8 cellular contexts compared by ENCODE assay signal in genomic region chr3:126472277-126473006, GRCh38. TPM values are rescaled to one million over a fixed set of nuclear protein-coding genes. Genes with fewer than 3 reads are reported as not detected.
A peak's percentile ranks its signal among the peaks of the same experiment; 100 is the strongest.
DNase-seq lines count a peak whose midpoint lies in the region; FAIRE-seq and TF ChIP-seq lines count a peak whose summit lies in the region.

No MANE protein-coding gene starts in this region.

- H4K20me1 ChIP-seq in endothelial cell of umbilical vein (replicated peaks; ENCODE audit: control insufficient read depth, extremely low read depth, insufficient read depth, low read length), result no peaks in the 10 kb centered on the region

- peaks cover 33% of the 10 kb centered on the region for H3K36me3 ChIP-seq in SJCRH30
- H3K36me3 ChIP-seq in endothelial cell of umbilical vein (ENCODE audit: control insufficient read depth in 2 of 2, extremely low read depth in 1 of 2, insufficient read depth in 2 of 2, low read length in 2 of 2), result peaks cover 12 to 27% of the 10 kb centered on the region in 2 experiments
- peaks cover 32 to 47% (median 40%) of the 10 kb centered on the region in 3 donors for H3K36me3 ChIP-seq in tibial artery

- peaks cover 20% of the 10 kb centered on the region for H3K4me1 ChIP-seq in SJCRH30
- H3K4me1 ChIP-seq in endothelial cell of umbilical vein (ENCODE audit: control insufficient read depth, extremely low read depth, insufficient read depth, low read length), result peaks cover 33% of the 10 kb centered on the region
- H3K4me1 ChIP-seq in tibial artery, result peaks cover 0 to 51% (median 40%) of the 10 kb centered on the region in 4 donors

- no peak overlapping the region for H3K27ac ChIP-seq in SJCRH30
- H3K27ac ChIP-seq in endothelial cell of umbilical vein (ENCODE audit: insufficient read depth, low read depth, low read length), result peak overlapping the region; percentile 43
- peak overlapping the region in 1 of 2 donors; percentile 2 for H3K27ac ChIP-seq in tibial artery

- POLR2A ChIA-PET in endothelial cell of umbilical vein (lab: Charles Lee), result no interaction called here

- H3K9me1 ChIP-seq in endothelial cell of umbilical vein (replicated peaks; ENCODE audit: control insufficient read depth, extremely low read depth, insufficient read depth, low read length), result no peaks in the 10 kb centered on the region

- no peak overlapping the region for H2AFZ ChIP-seq in endothelial cell of umbilical vein (ENCODE audit: low read depth, low read length)

- CTCF ChIA-PET in endothelial cell of umbilical vein (lab: Charles Lee), result interaction anchor here (1.3 to 2.4 kb wide), 7 partner anchors 10 to 339 kb away, joined by 3 to 7 read pairs (median 5); no protein-coding TSS in a partner anchor

- TF ChIP-seq CTCF in endothelial cell of umbilical vein (IDR thresholded peaks at IDR 0.05; ENCODE audit: extremely low read depth in 1 of 2, insufficient read depth in 1 of 2, low read depth in 1 of 2, low read length in 2 of 2) (no peak), tibial artery (IDR thresholded peaks at IDR 0.05) (no peak)

- peak overlapping the region; percentile 59 for H3K4me2 ChIP-seq in endothelial cell of umbilical vein (ENCODE audit: insufficient read depth, low read length)

- in situ Hi-C loops in Caki2 (cut with HindIII; ENCODE audit: low pct_unique_long_range_greater_than_20kb, low sequenced_read_pairs), result no loop called here
- in situ Hi-C loops in KBM-7 (cut with MboI; ENCODE audit: low pct_unique_long_range_greater_than_20kb, low sequenced_read_pairs), result no loop called here

- H3K9me3 ChIP-seq in SJCRH30 (replicated peaks) (no peaks in the 10 kb centered on the region), endothelial cell of umbilical vein (replicated peaks; ENCODE audit: control insufficient read depth, insufficient read depth, low read length) (no peaks in the 10 kb centered on the region), tibial artery (no peaks in the 10 kb centered on the region)

- no peak overlapping the region for H3K9ac ChIP-seq in endothelial cell of umbilical vein (replicated peaks; ENCODE audit: extremely low read depth, insufficient read depth, low read length)

- TF ChIP-seq POLR2A in endothelial cell of umbilical vein (IDR thresholded peaks at IDR 0.05; ENCODE audit: low read depth, low read length), result no peak

- peaks cover 52% of the 10 kb centered on the region for H3K79me2 ChIP-seq in endothelial cell of umbilical vein (ENCODE audit: control insufficient read depth, insufficient read depth, low read length)

- intact Hi-C loops in endothelial cell of umbilical vein (cut with micrococcal nuclease) (loop anchor here (1.0 to 10.0 kb wide), 3 partner anchors 115 to 558 kb away; partner anchors contain the start of gene KLF15), tibial artery (cut with DNase I; ENCODE audit: low total_unique reads) (loop anchor here (5.0 to 10.0 kb wide), 3 partner anchors 80 to 268 kb away; partner anchors contain the start of gene CFAP100)

- DNase-seq in Caki2 (ENCODE audit: low read depth), result peak; percentile 85
- peak; percentile 93 for DNase-seq in KBM-7
- DNase-seq in SJCRH30, result peak; percentile 59 to 75
- DNase-seq in endothelial cell of umbilical vein (ENCODE audit: low read depth, low spot score), result peak; percentile 88
- peak; percentile 88 for DNase-seq in mesenteric fat pad (ENCODE audit: low spot score)
- DNase-seq in tibial artery, result peak; percentile 88 to 91
- no peak for DNase-seq in GOT3 (lab: John Stamatoyannopoulos, UW)
- DNase-seq in activated CD4-positive, CD25-positive, alpha-beta regulatory T cell (lab: John Stamatoyannopoulos, UW), result no peak

- no peaks in the 10 kb centered on the region for H3K27me3 ChIP-seq in SJCRH30
- no peaks in the 10 kb centered on the region for H3K27me3 ChIP-seq in endothelial cell of umbilical vein (ENCODE audit: control insufficient read depth in 2 of 2, insufficient read depth in 2 of 2, low read length in 2 of 2)
- H3K27me3 ChIP-seq in tibial artery, result no peaks in the 10 kb centered on the region

- peak; percentile 75 for FAIRE-seq in endothelial cell of umbilical vein (lab: Jason Lieb, UNC)

- no peak overlapping the region for H3K4me3 ChIP-seq in SJCRH30
- H3K4me3 ChIP-seq in endothelial cell of umbilical vein (replicated peaks in 1 of 3; ENCODE audit: insufficient read depth in 1 of 3, low read depth in 1 of 3, low read length in 3 of 3), result peak overlapping the region in 1 of 3 experiments; percentile 12
- peak overlapping the region; percentile 71 to 75 for H3K4me3 ChIP-seq in tibial artery

- no TSS peak for BruUV-seq in endothelial cell of umbilical vein (replicated peaks; lab: Mats Ljungman, UMichigan)

- dilution Hi-C loops in endothelial cell of umbilical vein (cut with MboI; ENCODE audit: extremely low pct_ligation_motif_present, low sequenced_read_pairs), result no loop called here

TF ChIP-seq in endothelial cell of umbilical vein, 7 proteins besides CTCF, POLR2A, EP300 and RAD21:
- TF ChIP-seq JUN (IDR thresholded peaks at IDR 0.05; ENCODE audit: borderline replicate concordance, insufficient read depth, insufficient read length, low read depth) (peak; percentile 60), GATA2 (IDR thresholded peaks at IDR 0.05; ENCODE audit: insufficient read depth, insufficient read length, low read depth, low read length) (peak; percentile 95), FOS (IDR thresholded peaks at IDR 0.05; ENCODE audit: borderline replicate concordance, insufficient read depth, low read length) (peak; percentile 51), POLR2AphosphoS5 (IDR thresholded peaks at IDR 0.05; ENCODE audit: insufficient read depth, low read depth, low read length) (no peak)
- TF ChIP-seq, protein P1, sequence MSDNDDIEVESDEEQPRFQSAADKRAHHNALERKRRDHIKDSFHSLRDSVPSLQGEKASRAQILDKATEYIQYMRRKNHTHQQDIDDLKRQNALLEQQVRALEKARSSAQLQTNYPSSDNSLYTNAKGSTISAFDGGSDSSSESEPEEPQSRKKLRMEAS (IDR thresholded peaks at IDR 0.05; ENCODE audit: insufficient read depth, insufficient read length), result peak; percentile 48

RNA-seq across cellular contexts. Expression of gene ZXDC, which starts 3.2 kb away (rescaled TPM):
- 8.6 and 9.6 TPM in 2 replicates for total RNA-seq in Caki2 (2014; rRNA removed; shearing (Covaris generic); ENCODE audit: low replicate concordance)
- total RNA-seq in SJCRH30 (2014; rRNA removed; shearing (Covaris generic)), result 15.9 and 17.2 TPM in 2 replicates
- 21.3 and 22.6 TPM in 2 replicates for total RNA-seq in endothelial cell of umbilical vein
- 13.3 and 15.2 TPM in 2 replicates for polyA plus RNA-seq in endothelial cell of umbilical vein
- polyA plus RNA-seq in endothelial cell of umbilical vein (2011; cell fraction: cytosol; rRNA removed), result 10.8 and 10.9 TPM in 2 replicates
- polyA plus RNA-seq in endothelial cell of umbilical vein (2011; cell fraction: nucleus; rRNA removed), result 35.9 and 39.4 TPM in 2 replicates
- polyA plus RNA-seq in endothelial cell of umbilical vein (2012), result 9.0 and 11.2 TPM in 2 replicates
- 25.5 and 28.9 TPM in 2 replicates for polyA minus RNA-seq in endothelial cell of umbilical vein
- 17.8 TPM for polyA minus RNA-seq in endothelial cell of umbilical vein (2011; cell fraction: cytosol; rRNA and poly(A)+ RNA removed)
- polyA minus RNA-seq in endothelial cell of umbilical vein (2011; cell fraction: nucleus; rRNA and poly(A)+ RNA removed), result 30.2 and 35.2 TPM in 2 replicates
- total RNA-seq in mesenteric fat pad, result 29.4 TPM

RNA-seq across cellular contexts. Expression of gene UROC1, which starts 45.1 kb away (rescaled TPM):
- total RNA-seq in Caki2 (2014; rRNA removed; shearing (Covaris generic); ENCODE audit: low replicate concordance), result not detected in 2 replicates
- not detected in 2 replicates for total RNA-seq in SJCRH30 (2014; rRNA removed; shearing (Covaris generic))
- total RNA-seq in endothelial cell of umbilical vein (not detected in 2 replicates), mesenteric fat pad (not detected)
- not detected in 2 replicates for polyA plus RNA-seq in endothelial cell of umbilical vein
- not detected in 2 replicates for polyA plus RNA-seq in endothelial cell of umbilical vein (2011; cell fraction: cytosol; rRNA removed)
- not detected in 2 replicates for polyA plus RNA-seq in endothelial cell of umbilical vein (2011; cell fraction: nucleus; rRNA removed)
- not detected in 2 replicates for polyA plus RNA-seq in endothelial cell of umbilical vein (2012)
- not detected in 2 replicates for polyA minus RNA-seq in endothelial cell of umbilical vein
- not detected for polyA minus RNA-seq in endothelial cell of umbilical vein (2011; cell fraction: cytosol; rRNA and poly(A)+ RNA removed)
- polyA minus RNA-seq in endothelial cell of umbilical vein (2011; cell fraction: nucleus; rRNA and poly(A)+ RNA removed), result not detected in 2 replicates

RNA-seq across cellular contexts. Expression of gene CHST13, which starts 51.5 kb away (rescaled TPM):
- 1.6 TPM in 1 of 2 replicates, not detected in the other for total RNA-seq in Caki2 (2014; rRNA removed; shearing (Covaris generic); ENCODE audit: low replicate concordance)
- total RNA-seq in SJCRH30 (2014; rRNA removed; shearing (Covaris generic)), result not detected in 2 replicates
- total RNA-seq in endothelial cell of umbilical vein (not detected in 2 replicates), mesenteric fat pad (2.3 TPM)
- 0.04 TPM in 1 of 2 replicates, not detected in the other for polyA plus RNA-seq in endothelial cell of umbilical vein
- polyA plus RNA-seq in endothelial cell of umbilical vein (2011; cell fraction: cytosol; rRNA removed), result not detected in 2 replicates
- not detected in 2 replicates for polyA plus RNA-seq in endothelial cell of umbilical vein (2011; cell fraction: nucleus; rRNA removed)
- polyA plus RNA-seq in endothelial cell of umbilical vein (2012), result not detected in 2 replicates
- polyA minus RNA-seq in endothelial cell of umbilical vein, result not detected in 2 replicates
- not detected for polyA minus RNA-seq in endothelial cell of umbilical vein (2011; cell fraction: cytosol; rRNA and poly(A)+ RNA removed)
- not detected in 2 replicates for polyA minus RNA-seq in endothelial cell of umbilical vein (2011; cell fraction: nucleus; rRNA and poly(A)+ RNA removed)

Comparison
In these comparisons a context has a peak if more than half of its experiments do, and no peak if none do; other contexts are left out.
1. DNase-seq: peak in Caki2 (single experiment), KBM-7 (single experiment), SJCRH30 (2 of 2), endothelial cell of umbilical vein (single experiment), mesenteric fat pad (single experiment) and tibial artery (2 of 2); none in GOT3 (single experiment) and activated CD4-positive, CD25-positive, alpha-beta regulatory T cell (0 of 4).